Comparison of ENCODE assay signal across 18 cellular contexts in the genomic region with DNA sequence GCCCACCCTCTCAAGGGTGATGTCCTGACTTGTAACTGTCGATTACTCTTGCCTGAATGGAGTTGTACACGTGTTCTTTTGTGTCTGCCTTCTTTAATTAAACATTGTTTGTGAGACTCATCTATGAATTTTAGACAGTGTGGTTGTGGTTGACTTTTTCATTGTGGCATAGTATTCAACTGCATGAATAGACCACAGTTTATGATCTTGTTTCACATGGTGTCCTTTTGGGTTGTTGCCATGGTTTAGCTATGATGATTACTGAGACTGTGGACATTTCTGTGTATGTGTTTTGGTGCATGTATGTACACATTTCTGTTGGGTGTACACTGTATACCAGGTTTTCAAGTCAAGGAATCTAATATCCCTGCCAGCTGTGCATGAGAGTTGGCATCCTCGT. TPM values are rescaled to one million over a fixed set of nuclear protein-coding genes. Genes with fewer than 3 reads are reported as not detected.
DNase-seq lines count a peak whose midpoint lies in the region; ATAC-seq, FAIRE-seq and TF ChIP-seq lines count a peak whose summit lies in the region.
"Had no signal": no experiment of that assay in that cellular context is flagged by ENCODE, and none has a peak within 500 bp of the region (broad histone marks: within the 10 kb centered on the region; RNA-seq: fewer than 3 reads in every experiment).

No MANE protein-coding gene starts in this region.

- H3K9me3 ChIP-seq in CD4-positive, alpha-beta T cell (ENCODE audit: control insufficient read depth, low read length) = no peaks in the 10 kb centered on the region

- ATAC-seq in CD4-positive, alpha-beta T cell (ENCODE audit: poor library complexity) = no peak
- peak; percentile 16 for ATAC-seq in activated naive CD8-positive, alpha-beta T cell treated with anti-CD3 and anti-CD28 coated beads, Interleukin-2, amount 50 U/mL, for 24 hours
- ATAC-seq in natural killer cell = no peak
- no peak for ATAC-seq in Right ventricle myocardium superior (ENCODE audit: poor library complexity)

- H3K27me3 Mint-ChIP-seq in CD4-positive, alpha-beta T cell = no peaks in the 10 kb centered on the region
- no peaks in the 10 kb centered on the region for H3K27me3 Mint-ChIP-seq in activated naive CD8-positive, alpha-beta T cell treated with anti-CD3 and anti-CD28 coated beads, Interleukin-2, amount 50 U/mL, for 24 hours
- H3K27me3 Mint-ChIP-seq in natural killer cell (ENCODE audit: low read depth in 2 of 2) = peaks cover 0 to 8% of the 10 kb centered on the region in 2 donors

- peak; percentile 47 for FAIRE-seq in GM12891 (lab: Jason Lieb, UNC)
- FAIRE-seq: RCC 7860 had no signal

- peaks cover 6% of the 10 kb centered on the region for H3K27me3 ChIP-seq in CD4-positive, alpha-beta T cell (ENCODE audit: control insufficient read depth, insufficient read depth, low read length)

- POLR2A ChIA-PET in CD4-positive, alpha-beta T cell (lab: Charles Lee) = no interaction called here

- no peaks in the 10 kb centered on the region for H3K9me3 Mint-ChIP-seq in CD4-positive, alpha-beta T cell
- H3K9me3 Mint-ChIP-seq in activated naive CD8-positive, alpha-beta T cell treated with anti-CD3 and anti-CD28 coated beads, Interleukin-2, amount 50 U/mL, for 24 hours = no peaks in the 10 kb centered on the region
- H3K9me3 Mint-ChIP-seq in natural killer cell = no peaks in the 10 kb centered on the region

- no peak for DNase-seq in CD4-positive, alpha-beta T cell
- DNase-seq in GM12891 (ENCODE audit: insufficient read length, low spot score) = no peak
- no peak for DNase-seq in activated naive CD8-positive, alpha-beta T cell treated with anti-CD3 and anti-CD28 coated beads, Interleukin-2, amount 50 U/mL, for 24 hours
- no peak for DNase-seq in natural killer cell
- no peak for DNase-seq in DMS153 treated with DMSO at 0.1 percent for 48 hours (lab: John Stamatoyannopoulos, UW; ENCODE audit: unreplicated experiment)
- DNase-seq in hippocampal formation (lab: John Stamatoyannopoulos, UW) = no peak
- DNase-seq in Right ventricle myocardium superior = no peak
- DNase-seq: ACHN, DMS 273 treated with DMSO at 0.1 percent for 48 hours, H7, IMR-90, MV-4-11, NCI-H1417 treated with DMSO at 0.1 percent for 48 hours, NCI-H2029, NCI-H510A treated with DMSO at 0.1 percent for 48 hours, SHP77 treated with DMSO at 0.1 percent for 48 hours had no signal

- H3K4me3 Mint-ChIP-seq in CD4-positive, alpha-beta T cell = peak overlapping the region; percentile 45
- H3K4me3 Mint-ChIP-seq in activated naive CD8-positive, alpha-beta T cell treated with anti-CD3 and anti-CD28 coated beads, Interleukin-2, amount 50 U/mL, for 24 hours = no peak overlapping the region
- H3K4me3 Mint-ChIP-seq in natural killer cell = peak overlapping the region; percentile 70
- H3K4me3 Mint-ChIP-seq: B cell had no signal

- peaks cover 40% of the 10 kb centered on the region for H3K36me3 Mint-ChIP-seq in CD4-positive, alpha-beta T cell (ENCODE audit: low read depth)
- no peaks in the 10 kb centered on the region for H3K36me3 Mint-ChIP-seq in activated naive CD8-positive, alpha-beta T cell treated with anti-CD3 and anti-CD28 coated beads, Interleukin-2, amount 50 U/mL, for 24 hours (ENCODE audit: low read depth)
- H3K36me3 Mint-ChIP-seq in natural killer cell = peaks cover 7% of the 10 kb centered on the region

- H3K27ac ChIP-seq in CD4-positive, alpha-beta T cell (ENCODE audit: low read depth, low read length) = no peak overlapping the region

- no peak for TF ChIP-seq CTCF in CD4-positive, alpha-beta T cell (IDR thresholded peaks at IDR 0.05)
- TF ChIP-seq CTCF in natural killer cell (IDR thresholded peaks at IDR 0.05) = no peak

- CTCF ChIA-PET in CD4-positive, alpha-beta T cell (lab: Charles Lee) = no interaction called here

- intact Hi-C loops in CD4-positive, alpha-beta T cell (cut with DNase I, micrococcal nuclease) = no loop called here
- intact Hi-C loops in natural killer cell (cut with micrococcal nuclease) = no loop called here
- intact Hi-C loops in Right ventricle myocardium superior (cut with DNase I) = no loop called here

- H3K27ac Mint-ChIP-seq in CD4-positive, alpha-beta T cell = no peak overlapping the region
- no peak overlapping the region for H3K27ac Mint-ChIP-seq in activated naive CD8-positive, alpha-beta T cell treated with anti-CD3 and anti-CD28 coated beads, Interleukin-2, amount 50 U/mL, for 24 hours
- H3K27ac Mint-ChIP-seq in natural killer cell = peak overlapping the region in 1 of 2 donors; percentile 9
- H3K27ac Mint-ChIP-seq: B cell had no signal

- no peak for TF ChIP-seq POLR2A in GM12891 (IDR thresholded peaks at IDR 0.05; ENCODE audit: low read depth, low read length)

- H3K4me1 Mint-ChIP-seq in CD4-positive, alpha-beta T cell (ENCODE audit: low read depth) = peaks cover 17% of the 10 kb centered on the region
- H3K4me1 Mint-ChIP-seq in activated naive CD8-positive, alpha-beta T cell treated with anti-CD3 and anti-CD28 coated beads, Interleukin-2, amount 50 U/mL, for 24 hours = peaks cover 18% of the 10 kb centered on the region
- peaks cover 0 to 34% of the 10 kb centered on the region in 2 donors for H3K4me1 Mint-ChIP-seq in natural killer cell

TF ChIP-seq in GM12891, 5 proteins besides CTCF, POLR2A, EP300 and RAD21:
- no peak for TF ChIP-seq SPI1 (IDR thresholded peaks at IDR 0.05; ENCODE audit: low read depth, low read length)
- no peak for TF ChIP-seq TAF1 (IDR thresholded peaks at IDR 0.05; ENCODE audit: low read depth, low read length)
- no peak for TF ChIP-seq POU2F2 (IDR thresholded peaks at IDR 0.05; ENCODE audit: low read depth, low read length)
- no peak for TF ChIP-seq POLR2AphosphoS5 (IDR thresholded peaks at IDR 0.05; ENCODE audit: low read depth, low read length)
- TF ChIP-seq PAX5 (IDR thresholded peaks at IDR 0.05; ENCODE audit: insufficient read depth, low read length, severe bottlenecking) = no peak

RNA-seq across cellular contexts. Expression of a gene that starts 30.1 kb away (rescaled TPM):
- 100 to 1,000 TPM in 1 of 2 experiments, 10 to 100 TPM in 1; 97.1 to 101 TPM for total RNA-seq in CD4-positive, alpha-beta T cell
- polyA plus RNA-seq in GM12891 (2012; ENCODE audit: low read depth, missing spikeins) = 43.6 TPM
- total RNA-seq in natural killer cell (100 to 1,000 TPM; 122 to 199 (median 170) TPM), Right ventricle myocardium superior (49.8 TPM)
